ENCODE assay signal across 17 cellular contexts in the genomic region with DNA sequence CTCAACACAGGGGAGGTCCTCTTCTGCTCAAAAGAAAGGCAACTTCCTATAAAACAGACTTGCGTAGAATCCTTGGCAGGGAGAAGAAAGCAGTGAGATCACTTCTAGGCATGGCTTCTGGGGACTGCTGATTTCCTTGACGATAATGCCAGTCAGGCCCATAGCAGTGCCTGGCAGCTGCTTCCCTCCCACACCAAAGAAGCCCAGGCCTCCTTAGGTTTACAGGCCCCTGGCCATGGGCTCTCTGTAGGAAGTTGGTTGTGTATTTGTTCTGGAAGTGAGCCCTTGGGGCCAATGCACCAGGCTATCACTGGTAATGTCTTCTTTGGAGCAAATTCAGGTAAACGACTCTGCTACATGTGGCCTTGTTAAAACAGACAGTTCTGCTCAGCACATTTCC.
DNase-seq lines count a peak whose midpoint lies in the region; FAIRE-seq and TF ChIP-seq lines count a peak whose summit lies in the region.
"Had no signal": no experiment of that assay in that cellular context is flagged by ENCODE, and none has a peak within 500 bp of the region (broad histone marks: within the 10 kb centered on the region; RNA-seq: fewer than 3 reads in every experiment).

No MANE protein-coding gene starts in this region.

- POLR2A ChIA-PET in activated CD4-positive, alpha-beta memory T cell treated with anti-CD3 and anti-CD28 coated beads for 36 hours (lab: Charles Lee) = no interaction called here

- no peaks in the 10 kb centered on the region for H3K9me3 ChIP-seq in MG63
- H3K9me3 ChIP-seq in prostate gland = no peaks in the 10 kb centered on the region
- H3K9me3 ChIP-seq: spleen had no signal

- CTCF ChIA-PET in activated CD4-positive, alpha-beta memory T cell treated with anti-CD3 and anti-CD28 coated beads for 36 hours (lab: Charles Lee) = no interaction called here

- TF ChIP-seq POLR2A in prostate gland (IDR thresholded peaks at IDR 0.05) (no peak), GM12892 (IDR thresholded peaks at IDR 0.05; ENCODE audit: low read depth, low read length) (no peak)

- H3K9me3 Mint-ChIP-seq in activated CD4-positive, alpha-beta memory T cell treated with anti-CD3 and anti-CD28 coated beads for 36 hours = no peaks in the 10 kb centered on the region
- H3K9me3 Mint-ChIP-seq: activated CD4-positive, alpha-beta T cell treated with anti-CD3 and anti-CD28 coated beads, Interleukin-2, amount 10 ng/mL, durations not matched to agents 7 days and 5 days; activated T-cell treated with anti-CD3 and anti-CD28 coated beads, Interleukin-2, amount 50 U/mL, for 4 hours; immature natural killer cell had no signal

- no peaks in the 10 kb centered on the region for H3K36me3 Mint-ChIP-seq in activated CD4-positive, alpha-beta memory T cell treated with anti-CD3 and anti-CD28 coated beads for 36 hours
- H3K36me3 Mint-ChIP-seq: immature natural killer cell had no signal

- H3K27me3 ChIP-seq in MG63 = no peaks in the 10 kb centered on the region
- no peaks in the 10 kb centered on the region for H3K27me3 ChIP-seq in prostate gland (replicated peaks; ENCODE audit: insufficient read depth)
- H3K27me3 ChIP-seq: spleen had no signal

- H3K27ac Mint-ChIP-seq in activated CD4-positive, alpha-beta memory T cell treated with anti-CD3 and anti-CD28 coated beads for 36 hours = no peak overlapping the region
- H3K27ac Mint-ChIP-seq: B cell, immature natural killer cell had no signal

- peaks cover 22% of the 10 kb centered on the region for H3K4me1 Mint-ChIP-seq in activated CD4-positive, alpha-beta memory T cell treated with anti-CD3 and anti-CD28 coated beads for 36 hours (ENCODE audit: low read depth)

- H3K27ac ChIP-seq in C4-2B (peak overlapping the region; percentile 63), prostate gland (peak overlapping the region; percentile 43 to 71)

- DNase-seq in MG63 (peak; percentile 97), fibroblast of peridontal ligament (ENCODE audit: extremely low read depth) (peak; percentile 54), prostate gland (ENCODE audit: low spot score) (peak; percentile 78), NCI-H2196 (lab: John Stamatoyannopoulos, UW; ENCODE audit: unreplicated experiment) (no peak), GM12892 (ENCODE audit: insufficient read length) (no peak)
- DNase-seq in activated CD4-positive, alpha-beta memory T cell treated with anti-CD3 and anti-CD28 coated beads for 36 hours = no peak
- DNase-seq: activated CD4-positive, alpha-beta T cell treated with anti-CD3 and anti-CD28 coated beads, Interleukin-2, amount 10 ng/mL, durations not matched to agents 7 days and 5 days; activated T-cell treated with anti-CD3 and anti-CD28 coated beads, Interleukin-2, amount 50 U/mL, for 4 hours; immature natural killer cell; NCI-H1092 treated with DMSO at 0.1 percent for 48 hours; nucleus accumbens; SHP77 treated with DMSO at 0.1 percent for 48 hours; spleen; stimulated activated naive CD8-positive, alpha-beta T cell treated with anti-CD3 and anti-CD28 coated beads, Interleukin-15, Interleukin-2, amounts not matched to agents 100 U/mL and 50 U/mL, for 24 hours had no signal

- intact Hi-C loops in prostate gland (cut with DNase I) = no loop called here
- intact Hi-C loops in activated CD4-positive, alpha-beta memory T cell treated with anti-CD3 and anti-CD28 coated beads for 36 hours (cut with micrococcal nuclease) = no loop called here

- no peaks in the 10 kb centered on the region for H3K27me3 Mint-ChIP-seq in activated CD4-positive, alpha-beta memory T cell treated with anti-CD3 and anti-CD28 coated beads for 36 hours
- H3K27me3 Mint-ChIP-seq: activated CD4-positive, alpha-beta T cell treated with anti-CD3 and anti-CD28 coated beads, Interleukin-2, amount 10 ng/mL, durations not matched to agents 7 days and 5 days; B cell had no signal

- H3K4me3 Mint-ChIP-seq in activated CD4-positive, alpha-beta memory T cell treated with anti-CD3 and anti-CD28 coated beads for 36 hours = no peak overlapping the region
- H3K4me3 Mint-ChIP-seq: activated CD4-positive, alpha-beta T cell treated with anti-CD3 and anti-CD28 coated beads, Interleukin-2, amount 10 ng/mL, durations not matched to agents 7 days and 5 days; activated T-cell treated with anti-CD3 and anti-CD28 coated beads, Interleukin-2, amount 50 U/mL, for 4 hours; B cell; immature natural killer cell had no signal

- 12% methylated on average over 3 of the region's 3 CpGs for WGBS in prostate gland

- no peak overlapping the region for H3K4me3 ChIP-seq in MG63
- no peak overlapping the region for H3K4me3 ChIP-seq in prostate gland
- H3K4me3 ChIP-seq: spleen had no signal

- FAIRE-seq in GM12892 (lab: Jason Lieb, UNC) = no peak
- FAIRE-seq: endometrium had no signal

- no peaks in the 10 kb centered on the region for H3K4me1 ChIP-seq in prostate gland (replicated peaks)

- H3K36me3 ChIP-seq in MG63 (no peaks in the 10 kb centered on the region), prostate gland (no peaks in the 10 kb centered on the region)
- H3K36me3 ChIP-seq: spleen had no signal

- TF ChIP-seq CTCF in C4-2B (conservative IDR thresholded peaks at IDR 0.05) (no peak), prostate gland (IDR thresholded peaks at IDR 0.05) (no peak)

Comparison
In these comparisons a context has a peak if more than half of its experiments do, and no peak if none do; other contexts are left out.
1. DNase-seq: peak in MG63 (single experiment), fibroblast of peridontal ligament (single experiment) and prostate gland (single experiment); none in NCI-H2196 (single experiment), GM12892 (single experiment) and activated CD4-positive, alpha-beta memory T cell treated with anti-CD3 and anti-CD28 coated beads for 36 hours (single experiment).